1 cellular context compared by ENCODE assay signal in the genomic region with DNA sequence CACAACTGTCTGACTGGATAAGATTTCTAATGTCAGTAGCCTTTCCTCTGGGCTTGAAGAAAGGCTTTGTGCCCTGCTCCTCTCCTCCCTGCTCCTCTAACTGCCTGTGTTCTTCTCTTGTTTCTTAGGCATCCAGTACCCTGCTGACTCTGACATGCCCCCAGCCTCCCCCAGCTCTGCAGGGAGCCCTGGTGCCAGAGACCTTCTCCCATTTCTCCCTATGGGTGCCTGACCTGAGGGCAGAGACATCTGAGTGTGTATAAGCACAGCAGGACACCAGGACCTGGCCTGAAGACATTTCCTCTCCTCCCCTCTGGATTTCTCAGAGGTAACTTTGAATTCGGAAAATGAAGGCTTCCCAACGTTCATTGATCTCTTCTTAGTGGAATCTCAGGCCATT.
TF ChIP-seq lines count a peak whose summit lies in the region.

No MANE protein-coding gene starts in this region.

TF ChIP-seq in GM23338, 12 proteins besides CTCF, POLR2A, EP300 and RAD21 (continued from another document):
- no peak; the same call in 1 of the 2 replicates for TF ChIP-seq ZNF462 (CRISPR knock-in tag; IDR thresholded peaks at IDR 0.05)
- TF ChIP-seq, protein P1, sequence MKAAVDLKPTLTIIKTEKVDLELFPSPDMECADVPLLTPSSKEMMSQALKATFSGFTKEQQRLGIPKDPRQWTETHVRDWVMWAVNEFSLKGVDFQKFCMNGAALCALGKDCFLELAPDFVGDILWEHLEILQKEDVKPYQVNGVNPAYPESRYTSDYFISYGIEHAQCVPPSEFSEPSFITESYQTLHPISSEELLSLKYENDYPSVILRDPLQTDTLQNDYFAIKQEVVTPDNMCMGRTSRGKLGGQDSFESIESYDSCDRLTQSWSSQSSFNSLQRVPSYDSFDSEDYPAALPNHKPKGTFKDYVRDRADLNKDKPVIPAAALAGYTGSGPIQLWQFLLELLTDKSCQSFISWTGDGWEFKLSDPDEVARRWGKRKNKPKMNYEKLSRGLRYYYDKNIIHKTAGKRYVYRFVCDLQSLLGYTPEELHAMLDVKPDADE (IDR thresholded peaks at IDR 0.05): no peak
- no peak for TF ChIP-seq STAT1 (IDR thresholded peaks at IDR 0.05; ENCODE audit: unreplicated experiment)
- no peak for TF ChIP-seq EZH2 (IDR thresholded peaks at IDR 0.05; ENCODE audit: low read depth, unreplicated experiment)
TF ChIP-seq in GM23338: peak in this region for 0.
